Comparison of ENCODE assay signal across 26 cellular contexts in genomic region chr22:22124374-22124773, GRCh38.
"Had no signal": no experiment of that assay in that cellular context is flagged by ENCODE, and none has a peak within 500 bp of the region (broad histone marks: within the 10 kb centered on the region; RNA-seq: fewer than 3 reads in every experiment).

No MANE protein-coding gene starts in this region.

- H3K36me3 ChIP-seq: left ventricle myocardium inferior, neural progenitor cell, pancreas, prostate gland, sigmoid colon, spleen, suprapubic skin, tibial nerve, vagina had no signal

- H3K4me3 Mint-ChIP-seq: mesothelial cell of epicardium; naive B cell; natural killer cell; nephron progenitor cell; neural progenitor cell; stimulated activated effector memory CD8-positive, alpha-beta T cell treated with anti-CD3 and anti-CD28 coated beads, Interleukin-12 subunit alpha, Interleukin-12 subunit beta, amount 100 ng/mL, for 72 hours; stimulated activated naive CD8-positive, alpha-beta T cell treated with anti-CD3 and anti-CD28 coated beads, Interleukin-15, Interleukin-2, amounts not matched to agents 100 ng/mL and 50 ng/mL, for 24 hours; type B pancreatic cell had no signal

- H3K36me3 Mint-ChIP-seq: mesothelial cell of epicardium, naive B cell, natural killer cell, neural progenitor cell, type B pancreatic cell had no signal

- H3K27ac ChIP-seq: left ventricle myocardium inferior, neural progenitor cell, pancreas, prostate gland, sigmoid colon, spleen, suprapubic skin, tibial nerve, vagina had no signal

- ATAC-seq: natural killer cell; pancreas; right cardiac atrium; stimulated activated effector memory CD8-positive, alpha-beta T cell treated with anti-CD3 and anti-CD28 coated beads, Interleukin-12 subunit alpha, Interleukin-12 subunit beta, amount 100 ng/mL, for 72 hours had no signal

- H3K4me1 Mint-ChIP-seq: mesothelial cell of epicardium; natural killer cell; nephron progenitor cell; neural progenitor cell; stimulated activated effector memory CD8-positive, alpha-beta T cell treated with anti-CD3 and anti-CD28 coated beads, Interleukin-12 subunit alpha, Interleukin-12 subunit beta, amount 100 ng/mL, for 72 hours had no signal

- DNase-seq: hypothalamus; islet precursor cell; left ventricle myocardium inferior; mesendoderm; naive B cell; natural killer cell; nephron progenitor cell; posterior cingulate gyrus; retina; right cardiac atrium; sigmoid colon; small intestine; spleen; stimulated activated CD4-positive, alpha-beta T cell treated with anti-CD3 and anti-CD28 coated beads, Interleukin-4, amount 100 ng/mL, for 24 hours; stimulated activated naive CD4-positive, alpha-beta T cell had no signal

- H3K9me3 ChIP-seq: left ventricle myocardium inferior, pancreas, prostate gland, sigmoid colon, spleen, suprapubic skin, tibial nerve, vagina had no signal

- H3K27ac Mint-ChIP-seq: mesothelial cell of epicardium; natural killer cell; nephron progenitor cell; neural progenitor cell; stimulated activated effector memory CD8-positive, alpha-beta T cell treated with anti-CD3 and anti-CD28 coated beads, Interleukin-12 subunit alpha, Interleukin-12 subunit beta, amount 100 ng/mL, for 72 hours; stimulated activated naive CD8-positive, alpha-beta T cell treated with anti-CD3 and anti-CD28 coated beads, Interleukin-15, Interleukin-2, amounts not matched to agents 100 ng/mL and 50 ng/mL, for 24 hours; type B pancreatic cell had no signal

- H3K4me3 ChIP-seq: left ventricle myocardium inferior, lung, neural progenitor cell, pancreas, prostate gland, sigmoid colon, spleen, suprapubic skin, tibial nerve, vagina had no signal

- H3K4me2 ChIP-seq: neural progenitor cell had no signal

- H2AFZ ChIP-seq: neural progenitor cell had no signal

- H3K9ac ChIP-seq: neural progenitor cell had no signal

- H3K9me3 Mint-ChIP-seq: mesothelial cell of epicardium; natural killer cell; nephron progenitor cell; neural progenitor cell; stimulated activated effector memory CD8-positive, alpha-beta T cell treated with anti-CD3 and anti-CD28 coated beads, Interleukin-12 subunit alpha, Interleukin-12 subunit beta, amount 100 ng/mL, for 72 hours; stimulated activated naive CD8-positive, alpha-beta T cell treated with anti-CD3 and anti-CD28 coated beads, Interleukin-15, Interleukin-2, amounts not matched to agents 100 ng/mL and 50 ng/mL, for 24 hours; type B pancreatic cell had no signal

- H3K27me3 ChIP-seq: pancreas, vagina had no signal

- H3K4me1 ChIP-seq: left ventricle myocardium inferior, neural progenitor cell, pancreas, prostate gland, sigmoid colon, spleen, suprapubic skin, tibial nerve, vagina had no signal
